In the genomic region with DNA sequence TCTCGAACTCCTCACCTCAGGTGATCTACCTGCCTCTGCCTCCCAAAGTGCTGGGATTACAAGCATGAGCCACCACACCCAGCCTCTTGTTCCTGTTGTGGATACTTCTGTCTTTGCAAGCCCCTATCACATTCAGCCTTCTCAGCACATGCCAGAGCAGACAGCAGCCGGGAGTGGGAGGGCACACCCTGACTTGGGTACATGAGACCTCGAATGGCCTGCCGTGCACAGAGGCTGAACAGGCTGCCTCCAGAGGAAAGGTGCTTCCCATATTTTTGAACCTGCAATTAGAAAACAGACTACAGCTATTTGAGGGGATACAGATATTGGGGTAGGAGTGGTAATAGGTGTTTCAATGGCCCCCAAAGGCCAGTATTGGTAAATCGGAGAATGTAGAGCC, we compare ENCODE assay signal across 15 cellular contexts.
DNase-seq lines count a peak whose midpoint lies in the region; ATAC-seq and TF ChIP-seq lines count a peak whose summit lies in the region.
"Had no signal": no experiment of that assay in that cellular context is flagged by ENCODE, and none has a peak within 500 bp of the region (broad histone marks: within the 10 kb centered on the region; RNA-seq: fewer than 3 reads in every experiment).

No MANE protein-coding gene starts in this region.

- peaks cover 14 to 15% of the 10 kb centered on the region in 2 donors for H3K4me1 Mint-ChIP-seq in immature natural killer cell

- peaks cover 0 to 30% (median 0%) of the 10 kb centered on the region in 7 donors for H3K27me3 ChIP-seq in spleen (replicated peaks in 1 of 7)

- in situ Hi-C loops in GM13976 (cut with MboI; ENCODE audit: low sequenced_read_pairs, unreplicated experiment), result no loop called here

- intact Hi-C loops in spleen (cut with DNase I; ENCODE audit: low total_unique reads), result no loop called here

- no peak overlapping the region for H3K27ac Mint-ChIP-seq in immature natural killer cell
- H3K27ac Mint-ChIP-seq: CD4-positive, alpha-beta memory T cell had no signal

- TF ChIP-seq POLR2A in spleen (IDR thresholded peaks at IDR 0.05), result no peak

- no peak overlapping the region for H3K27ac ChIP-seq in spleen
- H3K27ac ChIP-seq: C4-2B, GM23248, HL-60 had no signal

- no peaks in the 10 kb centered on the region for H3K36me3 ChIP-seq in spleen
- H3K36me3 ChIP-seq: BE2C had no signal

- DNase-seq in AG20443 (ENCODE audit: low spot score) (peak; percentile 3), GM13976 (ENCODE audit: low spot score) (peak; percentile 10), iPS-NIHi7 (ENCODE audit: extremely low spot score) (peak; percentile 4), spleen (peak; percentile 61), immature natural killer cell (no peak), NCI-H187 treated with DMSO at 0.1 percent for 48 hours (lab: John Stamatoyannopoulos, UW) (no peak)
- DNase-seq: BE2C; CD4-positive, alpha-beta memory T cell; DMS79; EL; GDM1; GM23248 had no signal

- H3K9me3 Mint-ChIP-seq in immature natural killer cell, result no peaks in the 10 kb centered on the region

- no peak overlapping the region for H3K4me3 ChIP-seq in spleen
- H3K4me3 ChIP-seq: GM23248 had no signal

- TF ChIP-seq CTCF in GM13976 (IDR thresholded peaks at IDR 0.05; ENCODE audit: borderline replicate concordance, control extremely low read depth, extremely low read depth, insufficient read depth, missing control alignments) (no peak), spleen (IDR thresholded peaks at IDR 0.05 in 8 of 11, conservative IDR thresholded peaks at IDR 0.05 in 3 of 11) (no peak)

- ATAC-seq in GM21619 (IDR thresholded peaks at IDR 0.05; ENCODE audit: unreplicated experiment), result no peak

- H3K4me1 ChIP-seq in spleen, result no peaks in the 10 kb centered on the region
- H3K4me1 ChIP-seq: BE2C had no signal

- H3K4me3 Mint-ChIP-seq in immature natural killer cell, result no peak overlapping the region
- H3K4me3 Mint-ChIP-seq: CD4-positive, alpha-beta memory T cell had no signal

- H3K36me3 Mint-ChIP-seq in immature natural killer cell, result no peaks in the 10 kb centered on the region
- H3K36me3 Mint-ChIP-seq: CD4-positive, alpha-beta memory T cell had no signal

- H3K27me3 Mint-ChIP-seq in immature natural killer cell (ENCODE audit: low read depth in 3 of 3), result peaks cover 2 to 7% (median 4%) of the 10 kb centered on the region in 3 donors

- 91 to 97% (median 92%) methylated on average over 5 of the region's 5 CpGs for WGBS in spleen, 5 donors

- H3K9me3 ChIP-seq in spleen, result no peaks in the 10 kb centered on the region
- H3K9me3 ChIP-seq: BE2C had no signal

Comparison
In these comparisons a context has a peak if more than half of its experiments do, and no peak if none do; other contexts are left out.
1. DNase-seq: peak in AG20443 (single experiment), GM13976 (single experiment), iPS-NIHi7 (single experiment) and spleen (single experiment); none in immature natural killer cell (0 of 3) and NCI-H187 treated with DMSO at 0.1 percent for 48 hours (single experiment).